In genomic region chr1:147545133-147545532, GRCh38 we compare ENCODE assay signal across 9 cellular contexts. TPM values are rescaled to one million over a fixed set of nuclear protein-coding genes. Genes with fewer than 3 reads are reported as not detected.
A peak's percentile ranks its signal among the peaks of the same experiment; 100 is the strongest.
DNase-seq lines count a peak whose midpoint lies in the region; ATAC-seq lines count a peak whose summit lies in the region.
"Had no signal": no experiment of that assay in that cellular context is flagged by ENCODE, and none has a peak within 500 bp of the region (broad histone marks: within the 10 kb centered on the region; RNA-seq: fewer than 3 reads in every experiment).

No MANE protein-coding gene starts in this region.

- intact Hi-C loops in head of caudate nucleus (cut with DNase I) = no loop called here

- H3K9me3 ChIP-seq in MG63 = no peaks in the 10 kb centered on the region

- H3K36me3 ChIP-seq in MG63 = no peaks in the 10 kb centered on the region

- peak; percentile 96 for DNase-seq in MG63
- DNase-seq in activated T-cell treated with anti-CD3 and anti-CD28 coated beads for 1 hour (ENCODE audit: low read depth) = peak; percentile 67
- DNase-seq in head of caudate nucleus = peak in 32 of 42 donors; percentile 4 to 73 (median 30)
- peak; percentile 77 for DNase-seq in stimulated activated CD4-positive, alpha-beta T cell treated with anti-CD3 and anti-CD28 coated beads, Interleukin-4, amount 100 ng/mL, for 1 hour
- no peak for DNase-seq in superior temporal gyrus (ENCODE audit: extremely low spot score)
- no peak for DNase-seq in putamen (ENCODE audit: low spot score)

- no peaks in the 10 kb centered on the region for H3K27me3 ChIP-seq in MG63

- ATAC-seq in GM18508 (IDR thresholded peaks at IDR 0.05; ENCODE audit: insufficient read depth, unreplicated experiment) = peak; percentile 43
- ATAC-seq in GM19455 (IDR thresholded peaks at IDR 0.05; ENCODE audit: unreplicated experiment) = no peak
- ATAC-seq: K562 had no signal

- H3K4me3 ChIP-seq in MG63 = no peak overlapping the region
- H3K4me3 ChIP-seq: K562 had no signal

RNA-seq across cellular contexts. Expression of gene BCL9, which starts 3.8 kb away (rescaled TPM):
- total RNA-seq in MG63 (2014; rRNA removed; shearing (Covaris generic); ENCODE audit: low replicate concordance) = 2.1 and 3.0 TPM in 2 replicates

Comparison
In these comparisons a context has a peak if more than half of its experiments do, and no peak if none do; other contexts are left out.
1. DNase-seq: peak in MG63 (single experiment), activated T-cell treated with anti-CD3 and anti-CD28 coated beads for 1 hour (single experiment), head of caudate nucleus (32 of 42) and stimulated activated CD4-positive, alpha-beta T cell treated with anti-CD3 and anti-CD28 coated beads, Interleukin-4, amount 100 ng/mL, for 1 hour (single experiment); none in superior temporal gyrus (single experiment) and putamen (single experiment).